8 cellular contexts compared by ENCODE assay signal in genomic region chr7:107147464-107148214, GRCh38. TPM values are rescaled to one million over a fixed set of nuclear protein-coding genes. Genes with fewer than 3 reads are reported as not detected.
A peak's percentile ranks its signal among the peaks of the same experiment; 100 is the strongest.
DNase-seq lines count a peak whose midpoint lies in the region; ATAC-seq and TF ChIP-seq lines count a peak whose summit lies in the region.

No MANE protein-coding gene starts in this region.

- H3K36me3 ChIP-seq in right atrium auricular region = no peaks in the 10 kb centered on the region

- no peaks in the 10 kb centered on the region for H3K9me3 ChIP-seq in right atrium auricular region

- H3K27ac ChIP-seq in right atrium auricular region = no peak overlapping the region

- peak; percentile 68 for TF ChIP-seq CTCF in GM10266 (IDR thresholded peaks at IDR 0.05; ENCODE audit: control insufficient read depth, insufficient read depth, low read depth, missing control alignments)
- TF ChIP-seq CTCF in right atrium auricular region (IDR thresholded peaks at IDR 0.05) = peak; percentile 55 to 73

- no peak overlapping the region for H3K4me3 ChIP-seq in right atrium auricular region

- DNase-seq in AG20443 (ENCODE audit: low spot score) (peak; percentile 59), GM10266 (ENCODE audit: extremely low spot score) (peak; percentile 20), NCI-H1694 (lab: John Stamatoyannopoulos, UW) (peak; percentile 5), right atrium auricular region (ENCODE audit: low spot score) (no peak), NCI-H774 (lab: John Stamatoyannopoulos, UW) (no peak)
- no peak for DNase-seq in activated naive CD4-positive, alpha-beta T cell treated with anti-CD3 and anti-CD28 coated beads, Interleukin-2, amount 50 U/mL, for 72 hours (ENCODE audit: low spot score in 2 of 2)
- peak; percentile 44 for DNase-seq in stimulated activated CD8-positive, alpha-beta memory T cell treated with anti-CD3 and anti-CD28 coated beads, Interleukin-4, amount 100 ng/mL, for 48 hours

- ATAC-seq in activated naive CD4-positive, alpha-beta T cell treated with anti-CD3 and anti-CD28 coated beads, Interleukin-2, amount 50 U/mL, for 72 hours = peak; percentile 77 to 78
- ATAC-seq in HG02852 (IDR thresholded peaks at IDR 0.05; ENCODE audit: unreplicated experiment) = no peak

- H3K36me3 Mint-ChIP-seq in activated naive CD4-positive, alpha-beta T cell treated with anti-CD3 and anti-CD28 coated beads, Interleukin-2, amount 50 U/mL, for 72 hours = no peaks in the 10 kb centered on the region

- H3K27me3 ChIP-seq in right atrium auricular region = no peaks in the 10 kb centered on the region

- no peaks in the 10 kb centered on the region for H3K4me1 ChIP-seq in right atrium auricular region

- no peak overlapping the region for H3K27ac Mint-ChIP-seq in activated naive CD4-positive, alpha-beta T cell treated with anti-CD3 and anti-CD28 coated beads, Interleukin-2, amount 50 U/mL, for 72 hours

- no peaks in the 10 kb centered on the region for H3K9me3 Mint-ChIP-seq in activated naive CD4-positive, alpha-beta T cell treated with anti-CD3 and anti-CD28 coated beads, Interleukin-2, amount 50 U/mL, for 72 hours

RNA-seq across cellular contexts. Expression of gene HBP1, which starts 21.2 kb away (rescaled TPM):
- 10 to 100 TPM; 26.8 to 73.9 TPM for total RNA-seq in activated naive CD4-positive, alpha-beta T cell treated with anti-CD3 and anti-CD28 coated beads, Interleukin-2, amount 50 U/mL, for 72 hours
- 10 to 100 TPM; 51.8 to 69.8 TPM for total RNA-seq in right atrium auricular region

Comparison
In these comparisons a context has a peak if more than half of its experiments do, and no peak if none do; other contexts are left out.
1. DNase-seq: peak in AG20443 (single experiment), GM10266 (single experiment), NCI-H1694 (single experiment) and stimulated activated CD8-positive, alpha-beta memory T cell treated with anti-CD3 and anti-CD28 coated beads, Interleukin-4, amount 100 ng/mL, for 48 hours (single experiment); none in activated naive CD4-positive, alpha-beta T cell treated with anti-CD3 and anti-CD28 coated beads, Interleukin-2, amount 50 U/mL, for 72 hours (0 of 2), right atrium auricular region (single experiment) and NCI-H774 (single experiment).